Comparison of ENCODE assay signal across 16 cellular contexts in genomic region chr1:100528861-100529260, GRCh38. TPM values are rescaled to one million over a fixed set of nuclear protein-coding genes. Genes with fewer than 3 reads are reported as not detected.
A peak's percentile ranks its signal among the peaks of the same experiment; 100 is the strongest.
DNase-seq lines count a peak whose midpoint lies in the region; ATAC-seq and TF ChIP-seq lines count a peak whose summit lies in the region.
"Had no signal": no experiment of that assay in that cellular context is flagged by ENCODE, and none has a peak within 500 bp of the region (broad histone marks: within the 10 kb centered on the region; RNA-seq: fewer than 3 reads in every experiment).

No MANE protein-coding gene starts in this region.

- CTCF ChIA-PET in activated CD4-positive, alpha-beta memory T cell treated with anti-CD3 and anti-CD28 coated beads, Interleukin-2, amount 10 ng/mL, durations not matched to agents 7 days and 5 days (lab: Charles Lee) = interaction anchor here (0.8 kb wide), 2 partner anchors 14 to 759 kb away, joined by 3 to 4 read pairs; no protein-coding TSS in a partner anchor

- peaks cover 37% of the 10 kb centered on the region for H3K27me3 Mint-ChIP-seq in mesothelial cell of epicardium (ENCODE audit: low read depth)
- peaks cover 2% of the 10 kb centered on the region for H3K27me3 Mint-ChIP-seq in activated CD4-positive, alpha-beta memory T cell treated with anti-CD3 and anti-CD28 coated beads, Interleukin-2, amount 10 ng/mL, durations not matched to agents 7 days and 5 days

- peak overlapping the region; percentile 31 for H3K27ac Mint-ChIP-seq in mesothelial cell of epicardium
- H3K27ac Mint-ChIP-seq in activated CD4-positive, alpha-beta memory T cell treated with anti-CD3 and anti-CD28 coated beads, Interleukin-2, amount 10 ng/mL, durations not matched to agents 7 days and 5 days = no peak overlapping the region
- H3K27ac Mint-ChIP-seq: activated naive CD4-positive, alpha-beta T cell treated with anti-CD3 and anti-CD28 coated beads for 36 hours; CD4-positive, CD25-positive, alpha-beta regulatory T cell; immature natural killer cell had no signal

- no peaks in the 10 kb centered on the region for H3K36me3 Mint-ChIP-seq in mesothelial cell of epicardium
- no peaks in the 10 kb centered on the region for H3K36me3 Mint-ChIP-seq in activated CD4-positive, alpha-beta memory T cell treated with anti-CD3 and anti-CD28 coated beads, Interleukin-2, amount 10 ng/mL, durations not matched to agents 7 days and 5 days (ENCODE audit: low read depth)
- H3K36me3 Mint-ChIP-seq: CD4-positive, CD25-positive, alpha-beta regulatory T cell; immature natural killer cell had no signal

- H3K9me3 Mint-ChIP-seq in mesothelial cell of epicardium = no peaks in the 10 kb centered on the region
- no peaks in the 10 kb centered on the region for H3K9me3 Mint-ChIP-seq in activated CD4-positive, alpha-beta memory T cell treated with anti-CD3 and anti-CD28 coated beads, Interleukin-2, amount 10 ng/mL, durations not matched to agents 7 days and 5 days
- H3K9me3 Mint-ChIP-seq: activated naive CD4-positive, alpha-beta T cell treated with anti-CD3 and anti-CD28 coated beads for 36 hours; CD4-positive, CD25-positive, alpha-beta regulatory T cell; immature natural killer cell had no signal

- H3K4me1 Mint-ChIP-seq in mesothelial cell of epicardium = peaks cover 5% of the 10 kb centered on the region
- H3K4me1 Mint-ChIP-seq in activated CD4-positive, alpha-beta memory T cell treated with anti-CD3 and anti-CD28 coated beads, Interleukin-2, amount 10 ng/mL, durations not matched to agents 7 days and 5 days = peaks cover 28% of the 10 kb centered on the region

- no peak for ATAC-seq in HG02678 (IDR thresholded peaks at IDR 0.05; ENCODE audit: unreplicated experiment)

- TF ChIP-seq CTCF in AG10803 (conservative IDR thresholded peaks at IDR 0.05; ENCODE audit: low read length) = no peak
- no peak for TF ChIP-seq CTCF in mesothelial cell of epicardium (IDR thresholded peaks at IDR 0.05; ENCODE audit: unreplicated experiment)

- DNase-seq in AG10803 (ENCODE audit: low read depth) (peak; percentile 67), M059J (ENCODE audit: low read depth) (peak; percentile 31), brain pericyte (ENCODE audit: low read depth, low spot score) (peak; percentile 32), mesothelial cell of epicardium (ENCODE audit: low spot score in 2 of 2, unreplicated experiment in 2 of 2) (no peak), foreskin melanocyte (no peak), occipital lobe (lab: John Stamatoyannopoulos, UW) (no peak)
- no peak for DNase-seq in activated CD4-positive, alpha-beta memory T cell treated with anti-CD3 and anti-CD28 coated beads, Interleukin-2, amount 10 ng/mL, durations not matched to agents 7 days and 5 days
- DNase-seq: activated naive CD4-positive, alpha-beta T cell treated with anti-CD3 and anti-CD28 coated beads for 36 hours; CD4-positive, CD25-positive, alpha-beta regulatory T cell; foreskin fibroblast; immature natural killer cell; posterior cingulate gyrus; stimulated activated CD4-positive, alpha-beta T cell treated with anti-CD3 and anti-CD28 coated beads, Interleukin-2, amount 100 ng/mL, for 24 hours had no signal

- no peak overlapping the region for H3K4me3 ChIP-seq in AG10803 (ENCODE audit: low read length)
- H3K4me3 ChIP-seq: SK-N-MC had no signal

- H3K4me3 Mint-ChIP-seq in mesothelial cell of epicardium = no peak overlapping the region
- H3K4me3 Mint-ChIP-seq in activated CD4-positive, alpha-beta memory T cell treated with anti-CD3 and anti-CD28 coated beads, Interleukin-2, amount 10 ng/mL, durations not matched to agents 7 days and 5 days = no peak overlapping the region
- H3K4me3 Mint-ChIP-seq: activated naive CD4-positive, alpha-beta T cell treated with anti-CD3 and anti-CD28 coated beads for 36 hours; CD4-positive, CD25-positive, alpha-beta regulatory T cell; immature natural killer cell had no signal

- POLR2A ChIA-PET in activated CD4-positive, alpha-beta memory T cell treated with anti-CD3 and anti-CD28 coated beads, Interleukin-2, amount 10 ng/mL, durations not matched to agents 7 days and 5 days (lab: Charles Lee) = interaction anchor here (1.0 kb wide), 1 partner anchor 11 kb away, joined by 4 read pairs; no protein-coding TSS in a partner anchor

RNA-seq across cellular contexts. Expression of gene GPR88, which starts 9.1 kb away (rescaled TPM):
- not detected in 2 replicates for total RNA-seq in M059J (2014; rRNA removed; shearing (Covaris generic))
- total RNA-seq in mesothelial cell of epicardium = 0.07 TPM in 2 of 3 replicates, not detected in the other
- total RNA-seq in activated CD4-positive, alpha-beta memory T cell treated with anti-CD3 and anti-CD28 coated beads, Interleukin-2, amount 10 ng/mL, durations not matched to agents 7 days and 5 days = not detected
- 5.3 TPM for total RNA-seq in occipital lobe
- total RNA-seq: activated naive CD4-positive, alpha-beta T cell treated with anti-CD3 and anti-CD28 coated beads for 36 hours; CD4-positive, CD25-positive, alpha-beta regulatory T cell; mononuclear cell had no signal

Comparison
In these comparisons a context has a peak if more than half of its experiments do, and no peak if none do; other contexts are left out.
1. DNase-seq: peak in AG10803 (single experiment), M059J (single experiment) and brain pericyte (single experiment); none in mesothelial cell of epicardium (0 of 2), activated CD4-positive, alpha-beta memory T cell treated with anti-CD3 and anti-CD28 coated beads, Interleukin-2, amount 10 ng/mL, durations not matched to agents 7 days and 5 days (single experiment), foreskin melanocyte (single experiment) and occipital lobe (single experiment).